Comparison of ENCODE assay signal across 13 cellular contexts in genomic region chr19:6070179-6071102, GRCh38. TPM values are rescaled to one million over a fixed set of nuclear protein-coding genes. Genes with fewer than 3 reads are reported as not detected.
DNase-seq lines count a peak whose midpoint lies in the region; ATAC-seq, FAIRE-seq and TF ChIP-seq lines count a peak whose summit lies in the region.
"Had no signal": no experiment of that assay in that cellular context is flagged by ENCODE, and none has a peak within 500 bp of the region (broad histone marks: within the 10 kb centered on the region; RNA-seq: fewer than 3 reads in every experiment).

No MANE protein-coding gene starts in this region.

- H3K4me3 Mint-ChIP-seq in activated T-cell treated with anti-CD3 and anti-CD28 coated beads, Interleukin-2, amount 50 U/mL, for 4 hours = no peak overlapping the region

- no peaks in the 10 kb centered on the region for H3K36me3 Mint-ChIP-seq in activated T-cell treated with anti-CD3 and anti-CD28 coated beads, Interleukin-2, amount 50 U/mL, for 4 hours (ENCODE audit: insufficient read depth)

- peak overlapping the region; percentile 84 for H3K27ac ChIP-seq in muscle layer of colon (ENCODE audit: low read depth, low read length)
- H3K27ac ChIP-seq in tibial artery = peak overlapping the region; percentile 85 to 87

- ATAC-seq in GM19455 (IDR thresholded peaks at IDR 0.05; ENCODE audit: unreplicated experiment) = no peak
- ATAC-seq in activated T-cell treated with anti-CD3 and anti-CD28 coated beads, Interleukin-2, amount 50 U/mL, for 4 hours = no peak
- ATAC-seq: Right ventricle myocardium inferior had no signal

- FAIRE-seq in bronchial epithelial cell (lab: Jason Lieb, UNC) = peak; percentile 100

- H3K4me1 ChIP-seq in muscle layer of colon (ENCODE audit: insufficient read depth, low read length) (peaks cover 84% of the 10 kb centered on the region), tibial artery (peaks cover 6 to 82% (median 46%) of the 10 kb centered on the region in 4 donors)

- no peak overlapping the region for H3K4me3 ChIP-seq in bronchial epithelial cell (ENCODE audit: low read depth, low read length)
- H3K4me3 ChIP-seq in muscle layer of colon (ENCODE audit: low read depth in 1 of 2, low read length in 2 of 2) = no peak overlapping the region
- peak overlapping the region in 1 of 2 donors; percentile 29 for H3K4me3 ChIP-seq in tibial artery

- TF ChIP-seq CTCF in bronchial epithelial cell (IDR thresholded peaks at IDR 0.05; ENCODE audit: insufficient read depth, low read length, severe bottlenecking) (no peak), tibial artery (IDR thresholded peaks at IDR 0.05) (no peak)

- no peaks in the 10 kb centered on the region for H3K9me3 Mint-ChIP-seq in activated T-cell treated with anti-CD3 and anti-CD28 coated beads, Interleukin-2, amount 50 U/mL, for 4 hours

- H3K27me3 Mint-ChIP-seq in activated T-cell treated with anti-CD3 and anti-CD28 coated beads, Interleukin-2, amount 50 U/mL, for 4 hours (ENCODE audit: low read depth) = peaks cover 3% of the 10 kb centered on the region

- H3K9me3 ChIP-seq in muscle layer of colon (ENCODE audit: low read length) (no peaks in the 10 kb centered on the region), tibial artery (no peaks in the 10 kb centered on the region)

- H3K36me3 ChIP-seq in bronchial epithelial cell (ENCODE audit: control insufficient read depth, insufficient read depth, low read length) (no peaks in the 10 kb centered on the region), muscle layer of colon (ENCODE audit: insufficient read depth, low read length) (peaks cover 5% of the 10 kb centered on the region), tibial artery (no peaks in the 10 kb centered on the region)

- intact Hi-C loops in tibial artery (cut with DNase I; ENCODE audit: low total_unique reads) = no loop called here

- H3K4me1 Mint-ChIP-seq in activated T-cell treated with anti-CD3 and anti-CD28 coated beads, Interleukin-2, amount 50 U/mL, for 4 hours (ENCODE audit: low read depth) = peaks cover 24% of the 10 kb centered on the region

- H3K9ac ChIP-seq in muscle layer of colon (ENCODE audit: low read length) = no peak overlapping the region

- H3K27me3 ChIP-seq in bronchial epithelial cell (ENCODE audit: control insufficient read depth, insufficient read depth, low read length) (no peaks in the 10 kb centered on the region), muscle layer of colon (ENCODE audit: control insufficient read depth in 1 of 2, insufficient read depth in 2 of 2, low read length in 2 of 2) (no peaks in the 10 kb centered on the region), tibial artery (no peaks in the 10 kb centered on the region)

- DNase-seq in activated effector memory CD4-positive, alpha-beta T cell treated with anti-CD3 and anti-CD28 coated beads, Interleukin-2, amount 50 U/mL, for 16 hours = peak; percentile 54
- DNase-seq in activated effector memory CD4-positive, alpha-beta T cell treated with Interleukin-2 at 50 U/mL for 16 hours = no peak
- DNase-seq in bronchial epithelial cell (ENCODE audit: low read depth) (no peak), tibial artery (peak in 1 of 2 donors; percentile 54), COLO668 (lab: John Stamatoyannopoulos, UW; ENCODE audit: unreplicated experiment) (no peak)
- no peak for DNase-seq in activated T-cell treated with anti-CD3 and anti-CD28 coated beads, Interleukin-2, amount 50 U/mL, for 4 hours
- DNase-seq: ACHN, dermis blood vessel endothelial cell, NCI-H1436, NCI-H748 treated with DMSO at 0.1 percent for 48 hours had no signal

RNA-seq across cellular contexts. Expression of gene RFX2, which starts 39.9 kb away (rescaled TPM):
- total RNA-seq in bronchial epithelial cell = 2.4 and 5.6 TPM in 2 replicates
- total RNA-seq in activated T-cell treated with anti-CD3 and anti-CD28 coated beads, Interleukin-2, amount 50 U/mL, for 4 hours = 1 to 10 TPM; 4.0 to 5.1 (median 4.0) TPM
